30 cellular contexts compared by ENCODE assay signal in the genomic region with DNA sequence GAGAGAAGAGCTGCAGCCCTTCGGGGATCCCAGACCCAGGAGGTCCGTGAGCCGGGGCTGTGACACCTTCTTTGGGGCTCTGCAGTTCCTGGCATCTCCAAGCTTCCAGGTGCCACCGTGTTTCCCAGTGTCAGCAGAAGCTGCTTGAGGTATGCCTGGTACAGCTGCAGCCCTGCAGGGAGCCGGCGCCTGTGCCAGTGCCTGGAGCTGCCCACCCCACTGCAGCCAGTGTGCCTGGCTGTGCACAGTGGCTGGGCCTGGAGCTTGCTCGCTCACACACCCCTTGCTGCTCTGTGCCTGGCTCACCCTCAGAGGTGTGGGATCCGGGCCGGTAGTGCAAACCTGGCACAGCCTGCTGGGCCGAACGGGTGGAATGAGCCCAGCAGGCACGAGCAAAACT.
"Had no signal": no experiment of that assay in that cellular context is flagged by ENCODE, and none has a peak within 500 bp of the region (broad histone marks: within the 10 kb centered on the region; RNA-seq: fewer than 3 reads in every experiment).

No MANE protein-coding gene starts in this region.

- H3K36me3 ChIP-seq: gastrocnemius medialis, lower lobe of right lung, pancreas had no signal

- H3K4me3 ChIP-seq: body of pancreas, coronary artery, dorsolateral prefrontal cortex, gastrocnemius medialis, hepatocyte, lower lobe of right lung, pancreas, right atrium auricular region, suprapubic skin, tibial artery had no signal

- ATAC-seq: activated CD4-positive, CD25-positive, alpha-beta regulatory T cell treated with anti-CD3 and anti-CD28 coated beads, Interleukin-2, amount 50 U/mL, for 24 hours; body of pancreas; gastrocnemius medialis; left colon; pancreas had no signal

- H3K9me3 Mint-ChIP-seq: nephron had no signal

- DNase-seq: activated CD4-positive, alpha-beta T cell treated with anti-CD3 and anti-CD28 coated beads for 48 hours; activated CD4-positive, alpha-beta T cell treated with anti-CD3 and anti-CD28 coated beads, Interleukin-2, amount 50 U/mL, for 48 hours; activated CD8-positive, alpha-beta memory T cell treated with anti-CD3 and anti-CD28 coated beads for 24 hours; activated naive CD4-positive, alpha-beta T cell treated with Interleukin-2 at 50 U/mL for 16 hours; activated T-cell treated with anti-CD3 and anti-CD28 coated beads, Interleukin-2, amount 50 U/mL, for 48 hours; aorta; body of pancreas; effector memory CD4-positive, alpha-beta T cell; glutamatergic neuron; kidney; left colon; lower lobe of right lung; mesenchymal stem cell; stimulated activated CD4-positive, alpha-beta T cell treated with anti-CD3 and anti-CD28 coated beads, Interleukin-15, amount 100 ng/mL, for 24 hours; stimulated activated CD4-positive, alpha-beta T cell treated with anti-CD3 and anti-CD28 coated beads, Interleukin-2, amount 100 ng/mL, for 24 hours; stimulated activated naive CD4-positive, alpha-beta T cell; tibial artery had no signal

- H3K27me3 ChIP-seq: body of pancreas, dorsolateral prefrontal cortex, gastrocnemius medialis, hepatocyte, neutrophil, pancreas, right atrium auricular region, suprapubic skin, tibial artery had no signal

- H3K27ac ChIP-seq: body of pancreas, coronary artery, hepatocyte, lower lobe of right lung, neutrophil, pancreas, right atrium auricular region, suprapubic skin, tibial artery, VCaP had no signal

- H2AFZ ChIP-seq: hepatocyte had no signal

- H3K4me3 Mint-ChIP-seq: activated naive CD8-positive, alpha-beta T cell; nephron had no signal

- H3K4me2 ChIP-seq: hepatocyte had no signal

- H3K27ac Mint-ChIP-seq: activated naive CD8-positive, alpha-beta T cell; activated T-helper 2 cell treated with anti-CD3 and anti-CD28 coated beads, Interferon-gamma antibody, Interleukin-2, Interleukin-4, amounts not matched to agents 10 μg/mL and 5 μg/mL and 100 μg/mL, durations not matched to agents 14 hours and 24 hours and 36 hours; nephron had no signal

- H3K27me3 Mint-ChIP-seq: activated naive CD8-positive, alpha-beta T cell had no signal

- H3K9me3 ChIP-seq: body of pancreas, gastrocnemius medialis, lower lobe of right lung, neutrophil, pancreas, right atrium auricular region, suprapubic skin, tibial artery had no signal

- H3K4me1 ChIP-seq: body of pancreas had no signal
